In genomic region chr20:41342474-41343464, GRCh38 we compare ENCODE assay signal across 36 cellular contexts. TPM values are rescaled to one million over a fixed set of nuclear protein-coding genes. Genes with fewer than 3 reads are reported as not detected.
DNase-seq lines count a peak whose midpoint lies in the region; ATAC-seq and TF ChIP-seq lines count a peak whose summit lies in the region.
"Had no signal": no experiment of that assay in that cellular context is flagged by ENCODE, and none has a peak within 500 bp of the region (broad histone marks: within the 10 kb centered on the region; RNA-seq: fewer than 3 reads in every experiment).

No MANE protein-coding gene starts in this region.

- H2AK5ac ChIP-seq in neuronal stem cell (ENCODE audit: low read depth, low read length): peak overlapping the region; percentile 17

- H3K4me1 Mint-ChIP-seq in type B pancreatic cell (ENCODE audit: unreplicated experiment): peaks cover 15% of the 10 kb centered on the region

- no peak overlapping the region for H2BK120ac ChIP-seq in neuronal stem cell (ENCODE audit: low read depth, low read length)

- H3K18ac ChIP-seq in neuronal stem cell (ENCODE audit: low read length): no peak overlapping the region

- intact Hi-C loops in right cardiac atrium (cut with DNase I): loop anchor here in 3 of 4 donors (5.0 to 10.0 kb wide), 6 partner anchors 70 to 378 kb away; partner anchors contain the start of gene PLCG1 (in 2 of the 3)
- intact Hi-C loops in heart right ventricle (cut with DNase I): loop anchor here in 9 of 10 donors (5.0 to 10.0 kb wide), 8 partner anchors 70 to 375 kb away; partner anchors contain the start of genes PLCG1 (in 2 of the 9) and CHD6 (in 1 of the 9)
- intact Hi-C loops in lower lobe of right lung (cut with DNase I): no loop called here

- no peak overlapping the region for H2BK12ac ChIP-seq in neuronal stem cell (ENCODE audit: low read length)

- H3K9ac ChIP-seq in duodenal mucosa (ENCODE audit: low read depth in 1 of 2, low read length in 2 of 2) (peak overlapping the region; percentile 2 to 45), neuronal stem cell (ENCODE audit: low read depth, low read length, poor library complexity) (no peak overlapping the region)

- TF ChIP-seq CTCF in heart right ventricle (IDR thresholded peaks at IDR 0.05) (no peak), type B pancreatic cell (conservative IDR thresholded peaks at IDR 0.05) (no peak), lower lobe of right lung (IDR thresholded peaks at IDR 0.05) (no peak), GM13976 (IDR thresholded peaks at IDR 0.05; ENCODE audit: borderline replicate concordance, control extremely low read depth, extremely low read depth, insufficient read depth, missing control alignments) (no peak)

- in situ Hi-C loops in GM13976 (cut with MboI; ENCODE audit: low sequenced_read_pairs, unreplicated experiment): loop anchor here (10.0 kb wide), 1 partner anchor 368 kb away; no protein-coding TSS in a partner anchor

- no peak overlapping the region for H2BK5ac ChIP-seq in neuronal stem cell (ENCODE audit: low read length)

- H3K9me3 Mint-ChIP-seq in type B pancreatic cell: no peaks in the 10 kb centered on the region
- H3K9me3 Mint-ChIP-seq: activated CD4-positive, alpha-beta T cell treated with anti-CD3 and anti-CD28 coated beads, Interleukin-2, amount 10 ng/mL, durations not matched to agents 7 days and 5 days; activated naive CD8-positive, alpha-beta T cell treated with anti-CD3 and anti-CD28 coated beads, Interleukin-2, amount 10 ng/mL, durations not matched to agents 7 days and 5 days; effector memory CD8-positive, alpha-beta T cell; H9; mesothelial cell of epicardium; stimulated activated naive CD8-positive, alpha-beta T cell treated with anti-CD3 and anti-CD28 coated beads, Interleukin-15, Interleukin-2, amounts not matched to agents 100 ng/mL and 50 ng/mL, for 24 hours had no signal

- no peak overlapping the region for H2BK15ac ChIP-seq in neuronal stem cell (ENCODE audit: low read length)

- H3K27me3 ChIP-seq in right cardiac atrium (ENCODE audit: control insufficient read depth, insufficient read depth) (no peaks in the 10 kb centered on the region), heart right ventricle (peaks cover 0 to 11% (median 0%) of the 10 kb centered on the region in 7 donors), duodenal mucosa (ENCODE audit: control insufficient read depth in 1 of 2, insufficient read depth in 2 of 2, low read length in 2 of 2) (no peaks in the 10 kb centered on the region), neuronal stem cell (ENCODE audit: control insufficient read depth in 3 of 3, insufficient read depth in 3 of 3, low read depth in 1 of 3, low read length in 3 of 3) (peaks cover 0 to 6% (median 0%) of the 10 kb centered on the region in 3 experiments), lower lobe of right lung (ENCODE audit: low read depth) (no peaks in the 10 kb centered on the region)
- H3K27me3 ChIP-seq: ascending aorta, colonic mucosa, vagina had no signal

- no peaks in the 10 kb centered on the region for H3K79me1 ChIP-seq in neuronal stem cell (ENCODE audit: low read depth, low read length)

- H4K91ac ChIP-seq in neuronal stem cell (ENCODE audit: low read depth, low read length, poor library complexity): no peak overlapping the region

- H3K4ac ChIP-seq in neuronal stem cell (ENCODE audit: low read length): no peak overlapping the region

- H3K27ac Mint-ChIP-seq in type B pancreatic cell: peak overlapping the region; percentile 59
- H3K27ac Mint-ChIP-seq: activated CD4-positive, alpha-beta T cell treated with anti-CD3 and anti-CD28 coated beads, Interleukin-2, amount 10 ng/mL, durations not matched to agents 7 days and 5 days; H9; mesothelial cell of epicardium; stimulated activated naive CD8-positive, alpha-beta T cell treated with anti-CD3 and anti-CD28 coated beads, Interleukin-15, Interleukin-2, amounts not matched to agents 100 ng/mL and 50 ng/mL, for 24 hours had no signal

- H2AFZ ChIP-seq in neuronal stem cell (ENCODE audit: low read length): no peak overlapping the region

- H3K4me1 ChIP-seq in right cardiac atrium (ENCODE audit: control insufficient read depth, insufficient read depth, low read length) (no peaks in the 10 kb centered on the region), heart right ventricle (peaks cover 4 to 41% (median 22%) of the 10 kb centered on the region in 9 donors), duodenal mucosa (ENCODE audit: control insufficient read depth in 1 of 2, insufficient read depth in 2 of 2, low read length in 2 of 2) (peaks cover 24 to 26% of the 10 kb centered on the region in 2 donors), neuronal stem cell (ENCODE audit: control insufficient read depth in 2 of 2, insufficient read depth in 1 of 2, low read depth in 1 of 2, low read length in 2 of 2) (peaks cover 3 to 10% of the 10 kb centered on the region in 2 donors), lower lobe of right lung (peaks cover 22% of the 10 kb centered on the region)
- H3K4me1 ChIP-seq: colonic mucosa had no signal

- DNase-seq in right cardiac atrium (peak in 2 of 3 donors; percentile 9 to 20), heart right ventricle (no peak), neuronal stem cell (ENCODE audit: low spot score) (no peak), type B pancreatic cell (ENCODE audit: extremely low spot score, unreplicated experiment) (no peak), SHP77 treated with DMSO at 0.1 percent for 48 hours (lab: John Stamatoyannopoulos, UW) (no peak), lower lobe of right lung (no peak), GM13976 (ENCODE audit: low spot score) (no peak)
- DNase-seq: activated CD4-positive, alpha-beta T cell treated with anti-CD3 and anti-CD28 coated beads, Interleukin-2, amount 10 ng/mL, durations not matched to agents 7 days and 5 days; activated effector memory CD4-positive, alpha-beta T cell treated with anti-CD3 and anti-CD28 coated beads, Interleukin-2, amount 50 U/mL, for 16 hours; activated naive CD8-positive, alpha-beta T cell treated with anti-CD3 and anti-CD28 coated beads, Interleukin-2, amount 10 ng/mL, durations not matched to agents 7 days and 5 days; activated T-cell treated with anti-CD3 and anti-CD28 coated beads, Interleukin-2, amount 50 U/mL, for 1 hour; CD4-positive, alpha-beta memory T cell; colonic mucosa; effector memory CD8-positive, alpha-beta T cell; foreskin fibroblast; H9; left ventricle myocardium superior; NCI-H2107; NCI-H345; NCI-H69; occipital lobe; stimulated activated CD4-positive, alpha-beta T cell treated with anti-CD3 and anti-CD28 coated beads, Interleukin-2, amount 100 ng/mL, for 24 hours; T1000; WERI-Rb-1 had no signal

- H3K4me3 ChIP-seq in right cardiac atrium (ENCODE audit: low read length) (no peak overlapping the region), heart right ventricle (no peak overlapping the region), duodenal mucosa (ENCODE audit: low read depth in 1 of 2, low read length in 2 of 2) (peak overlapping the region; percentile 37 to 57), neuronal stem cell (ENCODE audit: low read length in 2 of 2) (no peak overlapping the region), lower lobe of right lung (no peak overlapping the region)
- H3K4me3 ChIP-seq: ascending aorta, cardiac muscle cell, colonic mucosa, GM12878, smooth muscle cell, thoracic aorta, vagina had no signal

- no peak overlapping the region for H4K8ac ChIP-seq in neuronal stem cell (ENCODE audit: low read depth, low read length)

- 87% methylated on average over 9 of the region's 9 CpGs for WGBS in right cardiac atrium
- WGBS in heart right ventricle, 2 donors: 90 to 94% methylated on average over 9 of the region's 9 CpGs
- WGBS in neuronal stem cell (ENCODE audit: extremely low coverage in 2 of 2, insufficient read length in 2 of 2, insufficient replicate concordance in 1 of 2), 2 donors: no CpG with 5 or more reads among the region's 9 CpGs

- no peaks in the 10 kb centered on the region for H3K27me3 Mint-ChIP-seq in type B pancreatic cell

- H3K14ac ChIP-seq in neuronal stem cell (ENCODE audit: low read length): no peak overlapping the region

- no peak for ATAC-seq in right cardiac atrium
- no peak for ATAC-seq in heart right ventricle
- no peak for ATAC-seq in lower lobe of right lung
- ATAC-seq: effector memory CD8-positive, alpha-beta T cell; esophagus mucosa; GM12878; left ventricle myocardium superior had no signal

- H3K36me3 Mint-ChIP-seq in type B pancreatic cell: no peaks in the 10 kb centered on the region
- H3K36me3 Mint-ChIP-seq: activated naive CD8-positive, alpha-beta T cell treated with anti-CD3 and anti-CD28 coated beads, Interleukin-2, amount 10 ng/mL, durations not matched to agents 7 days and 5 days; CD4-positive, alpha-beta memory T cell; mesothelial cell of epicardium had no signal

- no peak overlapping the region for H3K23ac ChIP-seq in neuronal stem cell (ENCODE audit: low read depth, low read length, poor library complexity)

- H3K36me3 ChIP-seq in heart right ventricle: peaks cover 0 to 21% (median 0%) of the 10 kb centered on the region in 9 donors
- peaks cover 10 to 27% of the 10 kb centered on the region in 2 donors for H3K36me3 ChIP-seq in duodenal mucosa (ENCODE audit: control insufficient read depth in 1 of 2, insufficient read depth in 2 of 2, low read length in 2 of 2)
- no peaks in the 10 kb centered on the region for H3K36me3 ChIP-seq in neuronal stem cell (replicated peaks in 1 of 2; ENCODE audit: control insufficient read depth in 2 of 2, insufficient read depth in 2 of 2, low read length in 2 of 2)
- H3K36me3 ChIP-seq in lower lobe of right lung: peaks cover 1% of the 10 kb centered on the region
- H3K36me3 ChIP-seq: cardiac muscle cell, colonic mucosa, thoracic aorta, WERI-Rb-1 had no signal

- H3K4me3 Mint-ChIP-seq in type B pancreatic cell: peak overlapping the region; percentile 37
- H3K4me3 Mint-ChIP-seq: activated CD4-positive, alpha-beta T cell treated with anti-CD3 and anti-CD28 coated beads, Interleukin-2, amount 10 ng/mL, durations not matched to agents 7 days and 5 days; activated naive CD8-positive, alpha-beta T cell treated with anti-CD3 and anti-CD28 coated beads, Interleukin-2, amount 10 ng/mL, durations not matched to agents 7 days and 5 days; CD4-positive, alpha-beta memory T cell; effector memory CD8-positive, alpha-beta T cell; H9; mesothelial cell of epicardium; stimulated activated naive CD8-positive, alpha-beta T cell treated with anti-CD3 and anti-CD28 coated beads, Interleukin-15, Interleukin-2, amounts not matched to agents 100 ng/mL and 50 ng/mL, for 24 hours had no signal

- no peak overlapping the region for H3K27ac ChIP-seq in right cardiac atrium (ENCODE audit: low read length)
- H3K27ac ChIP-seq in heart right ventricle: peak overlapping the region in 1 of 10 donors; percentile 10
- no peak overlapping the region for H3K27ac ChIP-seq in duodenal mucosa (ENCODE audit: low read depth, low read length)
- H3K27ac ChIP-seq in neuronal stem cell (replicated peaks; ENCODE audit: low read length): no peak overlapping the region
- H3K27ac ChIP-seq in lower lobe of right lung: no peak overlapping the region
- H3K27ac ChIP-seq: ascending aorta, cardiac muscle cell, thoracic aorta, vagina, WERI-Rb-1 had no signal

- no peak overlapping the region for H3K4me2 ChIP-seq in neuronal stem cell (ENCODE audit: insufficient read depth, low read length, poor library complexity, severe bottlenecking)
- H3K4me2 ChIP-seq: smooth muscle cell had no signal

- H3K9me3 ChIP-seq in right cardiac atrium (ENCODE audit: control insufficient read depth, low read length) (no peaks in the 10 kb centered on the region), heart right ventricle (no peaks in the 10 kb centered on the region), duodenal mucosa (ENCODE audit: control insufficient read depth in 1 of 2, low read length in 2 of 2) (no peaks in the 10 kb centered on the region), neuronal stem cell (replicated peaks in 1 of 2; ENCODE audit: control insufficient read depth in 2 of 2, insufficient read depth in 1 of 2, low read depth in 1 of 2, low read length in 2 of 2) (no peaks in the 10 kb centered on the region), lower lobe of right lung (no peaks in the 10 kb centered on the region)
- H3K9me3 ChIP-seq: ascending aorta, colonic mucosa, thoracic aorta, vagina had no signal

RNA-seq across cellular contexts. Expression of gene LPIN3, which starts 2.1 kb away (rescaled TPM):
- 10 to 100 TPM in 3 of 4 donors, 1 to 10 TPM in 1; 9.3 to 14.8 (median 13.2) TPM for total RNA-seq in right cardiac atrium
- polyA plus RNA-seq in right cardiac atrium: 18.2 TPM
- 10 to 100 TPM; 12.5 to 26.5 (median 18.2) TPM for total RNA-seq in heart right ventricle
- polyA plus RNA-seq in heart right ventricle: 10 to 100 TPM; 11.1 to 45.5 TPM
- 3.8 TPM for polyA plus RNA-seq in neuronal stem cell (2013, experiment 1 of 2)
- polyA plus RNA-seq in neuronal stem cell (2013, experiment 2 of 2): 3.5 TPM
- total RNA-seq in type B pancreatic cell (ENCODE audit: low replicate concordance): 17.5 and 31.6 TPM in 2 replicates
- 16.3 TPM for total RNA-seq in lower lobe of right lung
- polyA plus RNA-seq: CD4-positive, alpha-beta memory T cell had no signal

RNA-seq across cellular contexts. Expression of gene EMILIN3, which starts 23.8 kb away (rescaled TPM):
- total RNA-seq in right cardiac atrium (1 to 10 TPM; 2.1 to 7.4 (median 5.5) TPM), heart right ventricle (1 to 10 TPM in 8 of 10 donors, under 1 TPM in 2; 0.20 to 5.3 (median 2.8) TPM), type B pancreatic cell (ENCODE audit: low replicate concordance) (0.67 and 10.3 TPM in 2 replicates), lower lobe of right lung (0.15 TPM)
- polyA plus RNA-seq in right cardiac atrium (4.3 TPM), heart right ventricle (1 to 10 TPM; 2.1 to 6.4 TPM)
- polyA plus RNA-seq in neuronal stem cell (2013, experiment 1 of 2): 5.3 TPM
- polyA plus RNA-seq in neuronal stem cell (2013, experiment 2 of 2): 5.2 TPM
- total RNA-seq: activated CD4-positive, alpha-beta T cell treated with anti-CD3 and anti-CD28 coated beads, Interleukin-2, amount 10 ng/mL, durations not matched to agents 7 days and 5 days; activated CD8-positive, alpha-beta memory T cell treated with anti-CD3 and anti-CD28 coated beads for 36 hours; activated naive CD8-positive, alpha-beta T cell treated with anti-CD3 and anti-CD28 coated beads, Interleukin-2, amount 10 ng/mL, durations not matched to agents 7 days and 5 days; CD4-positive, alpha-beta memory T cell; GM12878 had no signal
- polyA plus RNA-seq: CD4-positive, alpha-beta memory T cell; GM12878; keratinocyte had no signal

RNA-seq across cellular contexts. Expression of gene ZHX3, which starts 25.2 kb away (rescaled TPM):
- total RNA-seq in right cardiac atrium: 10 to 100 TPM; 32.5 to 39.7 (median 35.6) TPM
- 11.6 TPM for polyA plus RNA-seq in right cardiac atrium
- total RNA-seq in heart right ventricle: 10 to 100 TPM; 26.2 to 51.8 (median 31.0) TPM
- polyA plus RNA-seq in heart right ventricle: 10 to 100 TPM in 1 of 2 donors, 1 to 10 TPM in 1; 6.5 to 20.6 TPM
- 4.7 TPM for polyA plus RNA-seq in neuronal stem cell (2013, experiment 1 of 2)
- 4.6 TPM for polyA plus RNA-seq in neuronal stem cell (2013, experiment 2 of 2)
- total RNA-seq in type B pancreatic cell (ENCODE audit: low replicate concordance): 10.2 and 16.3 TPM in 2 replicates
- 34.5 TPM for total RNA-seq in lower lobe of right lung

Comparison
In these comparisons a context has a peak if more than half of its experiments do, and no peak if none do; other contexts are left out.
1. DNase-seq: peak in right cardiac atrium (2 of 3); none in heart right ventricle (0 of 2), neuronal stem cell (single experiment), type B pancreatic cell (single experiment), SHP77 treated with DMSO at 0.1 percent for 48 hours (single experiment), lower lobe of right lung (single experiment) and GM13976 (single experiment).
2. H3K4me3 ChIP-seq: peak in duodenal mucosa (2 of 2); none in right cardiac atrium (single experiment), heart right ventricle (0 of 10), neuronal stem cell (0 of 2) and lower lobe of right lung (single experiment).